Comparison of ENCODE assay signal across 14 cellular contexts in the genomic region with DNA sequence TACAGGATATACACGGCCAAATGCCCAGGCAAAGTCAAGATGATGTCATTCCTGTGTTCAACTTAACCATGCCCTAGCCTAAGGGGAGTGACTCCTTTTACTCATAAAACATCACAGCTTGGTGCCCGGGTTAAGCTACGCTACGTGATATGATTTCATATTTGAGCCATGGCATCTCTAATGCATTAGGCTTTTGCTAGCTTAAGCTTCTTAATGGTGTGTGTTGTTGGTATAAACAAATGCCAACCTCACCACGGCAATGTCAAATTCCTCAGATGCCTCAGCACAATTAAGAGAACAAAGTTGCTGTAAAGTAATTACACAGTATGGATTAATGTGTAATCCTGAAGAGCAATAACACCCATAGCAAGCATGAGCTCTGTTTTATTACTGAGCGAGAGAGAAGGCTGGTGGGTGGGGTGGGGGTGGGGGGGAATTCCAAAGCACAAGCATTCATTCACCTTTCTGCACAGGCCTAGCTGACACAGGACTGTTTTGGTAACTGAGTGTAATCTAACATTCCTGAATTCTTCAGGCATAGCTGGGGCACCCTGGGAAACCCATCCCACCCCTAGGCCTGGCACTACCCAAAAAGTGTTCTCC. TPM values are rescaled to one million over a fixed set of nuclear protein-coding genes. Genes with fewer than 3 reads are reported as not detected.
DNase-seq lines count a peak whose midpoint lies in the region; TF ChIP-seq lines count a peak whose summit lies in the region.
"Had no signal": no experiment of that assay in that cellular context is flagged by ENCODE, and none has a peak within 500 bp of the region (broad histone marks: within the 10 kb centered on the region; RNA-seq: fewer than 3 reads in every experiment).

No MANE protein-coding gene starts in this region.

- H2BK15ac ChIP-seq in neuronal stem cell (ENCODE audit: low read length): no peak overlapping the region

- H3K4me2 ChIP-seq in mammary epithelial cell (ENCODE audit: insufficient read depth, low read depth, low read length): peak overlapping the region; percentile 39
- no peak overlapping the region for H3K4me2 ChIP-seq in neuronal stem cell (ENCODE audit: insufficient read depth, low read length, poor library complexity, severe bottlenecking)

- H3K27me3 ChIP-seq in mammary epithelial cell (ENCODE audit: insufficient read depth, low read length): no peaks in the 10 kb centered on the region
- no peaks in the 10 kb centered on the region for H3K27me3 ChIP-seq in neuronal stem cell (ENCODE audit: control insufficient read depth in 3 of 3, insufficient read depth in 3 of 3, low read depth in 1 of 3, low read length in 3 of 3)

- no TSS peak for BruUV-seq in mammary epithelial cell (replicated peaks; lab: Mats Ljungman, UMichigan)

- no peak overlapping the region for H4K8ac ChIP-seq in neuronal stem cell (ENCODE audit: low read depth, low read length)

- H4K91ac ChIP-seq in neuronal stem cell (ENCODE audit: low read depth, low read length, poor library complexity): no peak overlapping the region

- H3K4me1 ChIP-seq in mammary epithelial cell (ENCODE audit: insufficient read depth, low read length) (peaks cover 4% of the 10 kb centered on the region), neuronal stem cell (ENCODE audit: control insufficient read depth in 2 of 2, insufficient read depth in 1 of 2, low read depth in 1 of 2, low read length in 2 of 2) (peaks cover 0 to 6% of the 10 kb centered on the region in 2 donors)

- H3K9me3 ChIP-seq in mammary epithelial cell (replicated peaks; ENCODE audit: insufficient read depth, low read length): no peaks in the 10 kb centered on the region
- peaks cover 0 to 3% of the 10 kb centered on the region in 2 donors for H3K9me3 ChIP-seq in neuronal stem cell (replicated peaks in 1 of 2; ENCODE audit: control insufficient read depth in 2 of 2, insufficient read depth in 1 of 2, low read depth in 1 of 2, low read length in 2 of 2)

- H3K79me1 ChIP-seq in neuronal stem cell (ENCODE audit: low read depth, low read length): no peaks in the 10 kb centered on the region

- no peak overlapping the region for H3K23ac ChIP-seq in neuronal stem cell (ENCODE audit: low read depth, low read length, poor library complexity)

- no peak overlapping the region for H2AK5ac ChIP-seq in neuronal stem cell (ENCODE audit: low read depth, low read length)

- H3K27ac ChIP-seq in mammary epithelial cell (ENCODE audit: insufficient read depth, low read depth, low read length) (no peak overlapping the region), neuronal stem cell (replicated peaks; ENCODE audit: low read length) (no peak overlapping the region)
- H3K27ac ChIP-seq: HL-60 had no signal

- dilution Hi-C loops in mammary epithelial cell (cut with HindIII; ENCODE audit: low sequenced_read_pairs): loop anchor here (5.0 kb wide), 2 partner anchors 57 to 87 kb away; no protein-coding TSS in a partner anchor

- H3K79me2 ChIP-seq in mammary epithelial cell (ENCODE audit: insufficient read depth, low read length): no peaks in the 10 kb centered on the region

- no peak overlapping the region for H2AFZ ChIP-seq in mammary epithelial cell (ENCODE audit: low read depth, low read length)
- H2AFZ ChIP-seq in neuronal stem cell (ENCODE audit: low read length): no peak overlapping the region

- no peak for TF ChIP-seq EP300 in Ishikawa (IDR thresholded peaks at IDR 0.05; ENCODE audit: borderline replicate concordance)

- no peak overlapping the region for H2BK5ac ChIP-seq in neuronal stem cell (ENCODE audit: low read length)

- in situ Hi-C loops in mammary epithelial cell (cut with MboI; ENCODE audit: low sequenced_read_pairs in 2 of 2) (no loop called here), GM13976 (cut with MboI; ENCODE audit: low sequenced_read_pairs, unreplicated experiment) (no loop called here)

- H2BK120ac ChIP-seq in neuronal stem cell (ENCODE audit: low read depth, low read length): no peak overlapping the region

- CTCF ChIA-PET in mammary epithelial cell (lab: Charles Lee; ENCODE audit: low non-redundant PET): no interaction called here

- DNase-seq in A172 (ENCODE audit: low spot score) (peak; percentile 68), mammary epithelial cell (peak; percentile 91), left kidney (ENCODE audit: low read depth, low spot score) (peak; percentile 87), neuronal stem cell (ENCODE audit: low spot score) (no peak), GM13976 (ENCODE audit: low spot score) (no peak), NCI-H510A treated with DMSO at 0.1 percent for 48 hours (lab: John Stamatoyannopoulos, UW) (no peak), Ammon's horn (ENCODE audit: low spot score) (no peak)
- DNase-seq: activated CD4-positive, alpha-beta T cell treated with anti-CD3 and anti-CD28 coated beads for 1 hour; effector CD8-positive, alpha-beta T cell; NCI-H1930; occipital lobe; SHP77 had no signal

- intact Hi-C loops in mammary epithelial cell (cut with micrococcal nuclease): no loop called here

- no peak overlapping the region for H3K4ac ChIP-seq in neuronal stem cell (ENCODE audit: low read length)

- no peak overlapping the region for H3K14ac ChIP-seq in neuronal stem cell (ENCODE audit: low read length)

- H3K18ac ChIP-seq in neuronal stem cell (ENCODE audit: low read length): no peak overlapping the region

- no peak overlapping the region for H2BK12ac ChIP-seq in neuronal stem cell (ENCODE audit: low read length)

- H3K9ac ChIP-seq in mammary epithelial cell (ENCODE audit: insufficient read depth, low read length) (no peak overlapping the region), neuronal stem cell (ENCODE audit: low read depth, low read length, poor library complexity) (no peak overlapping the region)

- no peak for TF ChIP-seq RAD21 in Ishikawa (IDR thresholded peaks at IDR 0.05; ENCODE audit: low read depth)

- TF ChIP-seq CTCF in mammary epithelial cell (conservative IDR thresholded peaks at IDR 0.05 in 1 of 2, IDR thresholded peaks at IDR 0.05 in 1 of 2; ENCODE audit: extremely low read depth in 1 of 2, insufficient read depth in 1 of 2, low read depth in 1 of 2, low read length in 2 of 2): no peak
- no peak for TF ChIP-seq CTCF in GM13976 (IDR thresholded peaks at IDR 0.05; ENCODE audit: borderline replicate concordance, control extremely low read depth, extremely low read depth, insufficient read depth, missing control alignments)

- no peaks in the 10 kb centered on the region for H3K36me3 ChIP-seq in mammary epithelial cell (ENCODE audit: insufficient read depth, low read length)
- no peaks in the 10 kb centered on the region for H3K36me3 ChIP-seq in neuronal stem cell (replicated peaks in 1 of 2; ENCODE audit: control insufficient read depth in 2 of 2, insufficient read depth in 2 of 2, low read length in 2 of 2)

- H4K20me1 ChIP-seq in mammary epithelial cell (ENCODE audit: insufficient read depth, low read length): no peaks in the 10 kb centered on the region

- no peak overlapping the region for H3K4me3 ChIP-seq in mammary epithelial cell (replicated peaks in 1 of 3; ENCODE audit: insufficient read depth in 1 of 3, low read depth in 2 of 3, low read length in 3 of 3)
- H3K4me3 ChIP-seq in neuronal stem cell (ENCODE audit: low read length in 2 of 2): no peak overlapping the region

- WGBS in mammary epithelial cell (ENCODE audit: low coverage, missing lambda C conversion rate): 3% methylated on average over 6 of the region's 6 CpGs
- no CpG with 5 or more reads among the region's 6 CpGs for WGBS in neuronal stem cell (ENCODE audit: extremely low coverage in 2 of 2, insufficient read length in 2 of 2, insufficient replicate concordance in 1 of 2), 2 donors

TF ChIP-seq in Ishikawa, 13 proteins besides CTCF, POLR2A, EP300 and RAD21:
- no peak for TF ChIP-seq FOXM1 (IDR thresholded peaks at IDR 0.05; ENCODE audit: borderline replicate concordance, low read depth)
- no peak for TF ChIP-seq CREB1 (IDR thresholded peaks at IDR 0.05; ENCODE audit: low read depth)
- TF ChIP-seq, protein P1, sequence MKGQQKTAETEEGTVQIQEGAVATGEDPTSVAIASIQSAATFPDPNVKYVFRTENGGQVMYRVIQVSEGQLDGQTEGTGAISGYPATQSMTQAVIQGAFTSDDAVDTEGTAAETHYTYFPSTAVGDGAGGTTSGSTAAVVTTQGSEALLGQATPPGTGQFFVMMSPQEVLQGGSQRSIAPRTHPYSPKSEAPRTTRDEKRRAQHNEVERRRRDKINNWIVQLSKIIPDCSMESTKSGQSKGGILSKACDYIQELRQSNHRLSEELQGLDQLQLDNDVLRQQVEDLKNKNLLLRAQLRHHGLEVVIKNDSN (IDR thresholded peaks at IDR 0.05): no peak
- TF ChIP-seq, protein P2, sequence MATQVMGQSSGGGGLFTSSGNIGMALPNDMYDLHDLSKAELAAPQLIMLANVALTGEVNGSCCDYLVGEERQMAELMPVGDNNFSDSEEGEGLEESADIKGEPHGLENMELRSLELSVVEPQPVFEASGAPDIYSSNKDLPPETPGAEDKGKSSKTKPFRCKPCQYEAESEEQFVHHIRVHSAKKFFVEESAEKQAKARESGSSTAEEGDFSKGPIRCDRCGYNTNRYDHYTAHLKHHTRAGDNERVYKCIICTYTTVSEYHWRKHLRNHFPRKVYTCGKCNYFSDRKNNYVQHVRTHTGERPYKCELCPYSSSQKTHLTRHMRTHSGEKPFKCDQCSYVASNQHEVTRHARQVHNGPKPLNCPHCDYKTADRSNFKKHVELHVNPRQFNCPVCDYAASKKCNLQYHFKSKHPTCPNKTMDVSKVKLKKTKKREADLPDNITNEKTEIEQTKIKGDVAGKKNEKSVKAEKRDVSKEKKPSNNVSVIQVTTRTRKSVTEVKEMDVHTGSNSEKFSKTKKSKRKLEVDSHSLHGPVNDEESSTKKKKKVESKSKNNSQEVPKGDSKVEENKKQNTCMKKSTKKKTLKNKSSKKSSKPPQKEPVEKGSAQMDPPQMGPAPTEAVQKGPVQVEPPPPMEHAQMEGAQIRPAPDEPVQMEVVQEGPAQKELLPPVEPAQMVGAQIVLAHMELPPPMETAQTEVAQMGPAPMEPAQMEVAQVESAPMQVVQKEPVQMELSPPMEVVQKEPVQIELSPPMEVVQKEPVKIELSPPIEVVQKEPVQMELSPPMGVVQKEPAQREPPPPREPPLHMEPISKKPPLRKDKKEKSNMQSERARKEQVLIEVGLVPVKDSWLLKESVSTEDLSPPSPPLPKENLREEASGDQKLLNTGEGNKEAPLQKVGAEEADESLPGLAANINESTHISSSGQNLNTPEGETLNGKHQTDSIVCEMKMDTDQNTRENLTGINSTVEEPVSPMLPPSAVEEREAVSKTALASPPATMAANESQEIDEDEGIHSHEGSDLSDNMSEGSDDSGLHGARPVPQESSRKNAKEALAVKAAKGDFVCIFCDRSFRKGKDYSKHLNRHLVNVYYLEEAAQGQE (IDR thresholded peaks at IDR 0.05; ENCODE audit: low read depth): no peak
- TF ChIP-seq TEAD4 (IDR thresholded peaks at IDR 0.05): 0 out of 2 replicates have a peak, but pooled peaks have one; percentile 11
- TF ChIP-seq EGR1 (IDR thresholded peaks at IDR 0.05): no peak
- no peak for TF ChIP-seq CEBPB (IDR thresholded peaks at IDR 0.05)
- TF ChIP-seq YY1 (IDR thresholded peaks at IDR 0.05; ENCODE audit: low read depth): no peak

RNA-seq across cellular contexts. Expression of a gene that starts 44.7 kb away (rescaled TPM):
- 1.8 and 2.7 TPM in 2 replicates for total RNA-seq in A172 (2014; rRNA removed; shearing (Covaris generic))
- 1 to 10 TPM; 1.7 to 4.1 TPM for total RNA-seq in mammary epithelial cell
- polyA plus RNA-seq in mammary epithelial cell: 0.94 TPM
- polyA minus RNA-seq in mammary epithelial cell: 0.88 TPM
- 10.8 TPM for polyA plus RNA-seq in neuronal stem cell (2013, experiment 1 of 2)
- polyA plus RNA-seq in neuronal stem cell (2013, experiment 2 of 2): 10.7 TPM

Comparison
In these comparisons a context has a peak if more than half of its experiments do, and no peak if none do; other contexts are left out.
1. DNase-seq: peak in A172 (single experiment), mammary epithelial cell (single experiment) and left kidney (single experiment); none in neuronal stem cell (single experiment), GM13976 (single experiment), NCI-H510A treated with DMSO at 0.1 percent for 48 hours (single experiment) and Ammon's horn (single experiment).